In the genomic region with DNA sequence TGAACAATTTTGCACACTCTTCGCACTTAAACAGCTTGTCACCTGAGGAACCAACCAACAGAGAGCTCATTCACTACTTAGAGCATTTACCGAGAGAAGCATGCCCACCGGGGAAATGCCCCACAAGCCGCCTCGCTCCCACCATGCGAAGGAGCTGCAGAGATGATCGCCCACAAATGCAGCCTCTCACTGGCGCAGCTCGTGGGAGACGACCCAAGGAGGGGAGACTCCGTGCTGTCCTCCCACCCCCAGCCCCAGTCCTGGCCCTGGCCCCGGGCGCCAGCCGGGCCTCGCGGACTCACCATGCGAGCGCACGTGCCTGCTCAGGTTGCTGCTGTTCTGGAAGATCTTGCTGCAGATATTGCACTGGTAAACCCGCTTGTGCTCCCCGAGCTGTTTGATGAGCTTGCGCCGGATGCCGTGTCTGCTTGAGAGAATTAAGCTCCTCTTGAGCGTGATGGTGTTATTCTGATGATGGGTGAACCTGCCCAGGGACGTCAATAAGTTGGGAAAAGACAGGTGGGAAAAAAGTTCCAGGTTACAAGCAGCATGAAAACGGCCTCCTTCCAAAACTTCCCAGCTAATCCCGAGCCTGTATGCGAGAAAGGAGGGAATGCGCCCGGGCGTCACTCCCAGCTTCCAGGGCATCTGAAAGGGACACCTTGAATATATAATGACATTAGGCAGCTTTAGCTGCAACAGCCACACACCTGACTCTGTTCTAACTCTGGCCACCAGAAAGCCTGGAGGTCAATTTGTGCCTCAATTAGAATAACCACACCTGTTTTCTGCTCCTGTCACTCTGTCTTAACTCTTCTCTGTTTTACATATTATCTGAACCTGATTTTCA, we compare ENCODE assay signal across 26 cellular contexts. TPM values are rescaled to one million over a fixed set of nuclear protein-coding genes. Genes with fewer than 3 reads are reported as not detected.
DNase-seq lines count a peak whose midpoint lies in the region; ATAC-seq, FAIRE-seq and TF ChIP-seq lines count a peak whose summit lies in the region.
"Had no signal": no experiment of that assay in that cellular context is flagged by ENCODE, and none has a peak within 500 bp of the region (broad histone marks: within the 10 kb centered on the region; RNA-seq: fewer than 3 reads in every experiment).

No MANE protein-coding gene starts in this region.

- no peaks in the 10 kb centered on the region for H3K79me1 ChIP-seq in H1 (ENCODE audit: low read depth, low read length)

- H4K8ac ChIP-seq in H1 (ENCODE audit: extremely low read depth, insufficient read depth, low read length) = no peak overlapping the region

- H3K9me3 Mint-ChIP-seq in activated T-cell treated with anti-CD3 and anti-CD28 coated beads, Interleukin-2, amount 50 U/mL, for 72 hours = peaks cover 2 to 5% of the 10 kb centered on the region in 2 donors
- peaks cover 11% of the 10 kb centered on the region for H3K9me3 Mint-ChIP-seq in stimulated activated memory B cell treated with anti-CD40 and anti-IgM and Interleukin-4, amounts not matched to agents 10 μg/mL and 1 μg/mL and 100 μg/mL, for 72 hours

- no peak overlapping the region for H3K4me3 ChIP-seq in H1 (ENCODE audit: extremely low read depth in 1 of 4, insufficient read depth in 2 of 4, low read depth in 3 of 4, low read length in 4 of 4)
- H3K4me3 ChIP-seq: stomach had no signal

- no peak overlapping the region for H3K4me3 Mint-ChIP-seq in activated T-cell treated with anti-CD3 and anti-CD28 coated beads, Interleukin-2, amount 50 U/mL, for 72 hours
- H3K4me3 Mint-ChIP-seq in stimulated activated memory B cell treated with anti-CD40 and anti-IgM and Interleukin-4, amounts not matched to agents 10 μg/mL and 1 μg/mL and 100 μg/mL, for 72 hours = peak overlapping the region; percentile 39
- H3K4me3 Mint-ChIP-seq: activated CD4-positive, alpha-beta memory T cell treated with anti-CD3 and anti-CD28 coated beads for 36 hours; activated naive CD8-positive, alpha-beta T cell treated with anti-CD3 and anti-CD28 coated beads, Interleukin-2, amount 10 ng/mL, durations not matched to agents 7 days and 5 days; activated T-cell treated with anti-CD3 and anti-CD28 coated beads, Interleukin-2, amount 50 U/mL, for 24 hours; naive thymus-derived CD4-positive, alpha-beta T cell; T-cell; type B pancreatic cell had no signal

- TF ChIP-seq RAD21 in H1 (IDR thresholded peaks at IDR 0.05 in 1 of 2, conservative IDR thresholded peaks at IDR 0.05 in 1 of 2; ENCODE audit: low read depth in 2 of 2, low read length in 2 of 2) = no peak

- peaks cover 2% of the 10 kb centered on the region in 2 experiments for H4K20me1 ChIP-seq in H1 (replicated peaks in 1 of 2; ENCODE audit: control insufficient read depth in 1 of 2, insufficient read depth in 2 of 2, low read length in 2 of 2)

- H3K36me3 Mint-ChIP-seq in activated T-cell treated with anti-CD3 and anti-CD28 coated beads, Interleukin-2, amount 50 U/mL, for 72 hours (ENCODE audit: insufficient read depth in 2 of 2) = peaks cover 7 to 10% of the 10 kb centered on the region in 2 donors
- peaks cover 47% of the 10 kb centered on the region for H3K36me3 Mint-ChIP-seq in stimulated activated memory B cell treated with anti-CD40 and anti-IgM and Interleukin-4, amounts not matched to agents 10 μg/mL and 1 μg/mL and 100 μg/mL, for 72 hours

- no peaks in the 10 kb centered on the region for H3K27me3 Mint-ChIP-seq in activated T-cell treated with anti-CD3 and anti-CD28 coated beads, Interleukin-2, amount 50 U/mL, for 72 hours (ENCODE audit: low read depth)
- H3K27me3 Mint-ChIP-seq in stimulated activated memory B cell treated with anti-CD40 and anti-IgM and Interleukin-4, amounts not matched to agents 10 μg/mL and 1 μg/mL and 100 μg/mL, for 72 hours = no peaks in the 10 kb centered on the region
- H3K27me3 Mint-ChIP-seq: activated CD4-positive, alpha-beta memory T cell treated with anti-CD3 and anti-CD28 coated beads for 36 hours; activated naive CD8-positive, alpha-beta T cell treated with anti-CD3 and anti-CD28 coated beads, Interleukin-2, amount 10 ng/mL, durations not matched to agents 7 days and 5 days; activated T-cell treated with anti-CD3 and anti-CD28 coated beads, Interleukin-2, amount 50 U/mL, for 24 hours; naive thymus-derived CD4-positive, alpha-beta T cell; T-cell; type B pancreatic cell had no signal

- peak overlapping the region; percentile 26 for H4K91ac ChIP-seq in H1 (replicated peaks; ENCODE audit: insufficient read length, low read length)

- H3K4me1 Mint-ChIP-seq in activated T-cell treated with anti-CD3 and anti-CD28 coated beads, Interleukin-2, amount 50 U/mL, for 72 hours (ENCODE audit: low read depth) = no peaks in the 10 kb centered on the region
- H3K4me1 Mint-ChIP-seq in stimulated activated memory B cell treated with anti-CD40 and anti-IgM and Interleukin-4, amounts not matched to agents 10 μg/mL and 1 μg/mL and 100 μg/mL, for 72 hours = peaks cover 29% of the 10 kb centered on the region
- H3K4me1 Mint-ChIP-seq: activated naive CD8-positive, alpha-beta T cell treated with anti-CD3 and anti-CD28 coated beads, Interleukin-2, amount 10 ng/mL, durations not matched to agents 7 days and 5 days; naive thymus-derived CD4-positive, alpha-beta T cell; T-cell had no signal

- TF ChIP-seq EP300 in H1 (IDR thresholded peaks at IDR 0.05; ENCODE audit: borderline replicate concordance in 1 of 2, low read depth in 2 of 2, low read length in 2 of 2) = no peak

- POLR2A ChIA-PET in H1 (lab: Charles Lee; ENCODE audit: partially characterized antibody) = interaction anchor here (1.1 to 1.7 kb wide), 2 partner anchors 11 to 59 kb away, joined by 5 read pairs; no protein-coding TSS in a partner anchor

- H3K23ac ChIP-seq in H1 (ENCODE audit: insufficient read length) = no peak overlapping the region

- peak overlapping the region; percentile 72; the same call in 1 of the 2 replicates for H2BK5ac ChIP-seq in H1 (ENCODE audit: low read depth, low read length)

- H2BK15ac ChIP-seq in H1 (ENCODE audit: low read length) = no peak overlapping the region

- DNase-seq in activated T-cell treated with anti-CD3 and anti-CD28 coated beads, Interleukin-2, amount 50 U/mL, for 72 hours = no peak
- no peak for DNase-seq in activated T-cell treated with anti-CD3 and anti-CD28 coated beads, Interleukin-2, amount 50 U/mL, for 48 hours
- DNase-seq in NAMALWA (ENCODE audit: low spot score) (peak; percentile 33), H1 (ENCODE audit: low read depth in 1 of 2, low spot score in 2 of 2) (no peak), SIG-M5 treated with dmso at 0.1 percent for 504 hours (lab: John Stamatoyannopoulos, UW; ENCODE audit: unreplicated experiment) (no peak), ecto neural progenitor cell (ENCODE audit: low spot score) (no peak)
- no peak for DNase-seq in stimulated activated CD4-positive, alpha-beta T cell treated with anti-CD3 and anti-CD28 coated beads, Interleukin-1b, Interleukin-23, amount 100 ng/mL, for 48 hours
- DNase-seq: activated CD4-positive, alpha-beta memory T cell treated with anti-CD3 and anti-CD28 coated beads for 36 hours; activated naive CD8-positive, alpha-beta T cell treated with anti-CD3 and anti-CD28 coated beads, Interleukin-2, amount 10 ng/mL, durations not matched to agents 7 days and 5 days; activated T-cell treated with anti-CD3 and anti-CD28 coated beads, Interleukin-2, amount 50 U/mL, for 24 hours; BE2C; foreskin fibroblast; GDM1; hippocampal formation; KG1; kidney; mesenchymal stem cell; naive thymus-derived CD4-positive, alpha-beta T cell; NCI-H1092; NCI-H2081; NCI-H446 treated with DMSO at 0.1 percent for 48 hours; stomach; T-cell had no signal

- H4K5ac ChIP-seq in H1 (ENCODE audit: insufficient read length, low read depth, low read length) = peak overlapping the region; percentile 44

- no peak for TF ChIP-seq CTCF in H1 (IDR thresholded peaks at IDR 0.05; ENCODE audit: control extremely low read depth in 1 of 3, insufficient read depth in 1 of 3, low read depth in 1 of 3, low read length in 3 of 3)

- no peaks in the 10 kb centered on the region for H3K79me2 ChIP-seq in H1 (ENCODE audit: control insufficient read depth in 1 of 2, insufficient read depth in 2 of 2, low read length in 2 of 2)

- peak overlapping the region; percentile 68; the same call in 1 of the 2 replicates for H2BK12ac ChIP-seq in H1 (ENCODE audit: low read depth, low read length)

- TF ChIP-seq POLR2A in H1 (IDR thresholded peaks at IDR 0.05; ENCODE audit: control extremely low read depth in 1 of 2, low read depth in 2 of 2, low read length in 2 of 2) = no peak

- H3K56ac ChIP-seq in H1 (replicated peaks; ENCODE audit: insufficient read length, low read depth, low read length) = no peak overlapping the region

- peaks cover 0 to 2% of the 10 kb centered on the region in 2 experiments; a peak in 1 of 4 replicates for H3K9me3 ChIP-seq in H1 (ENCODE audit: insufficient read depth in 2 of 2, low read depth in 1 of 2, low read length in 1 of 2)
- H3K9me3 ChIP-seq: BE2C had no signal

- H2AK5ac ChIP-seq in H1 (ENCODE audit: low read depth, low read length) = no peak overlapping the region

- no peak overlapping the region for H3K27ac ChIP-seq in H1 (ENCODE audit: low read depth, low read length)
- H3K27ac ChIP-seq: epithelial cell of prostate, stomach had no signal

- no peak overlapping the region for H3K4ac ChIP-seq in H1 (replicated peaks; ENCODE audit: insufficient read length, low read depth, low read length)

- H2AFZ ChIP-seq in H1 (ENCODE audit: low read length) = no peak overlapping the region

- no peak for ATAC-seq in activated T-cell treated with anti-CD3 and anti-CD28 coated beads, Interleukin-2, amount 50 U/mL, for 72 hours (replicated peaks in 1 of 2)
- no peak for ATAC-seq in stimulated activated memory B cell treated with anti-CD40 and anti-IgM and Interleukin-4, amounts not matched to agents 10 μg/mL and 1 μg/mL and 100 μg/mL, for 72 hours
- ATAC-seq: naive thymus-derived CD4-positive, alpha-beta T cell; T-cell had no signal

- no peak for FAIRE-seq in H1 (lab: Jason Lieb, UNC)
- FAIRE-seq: kidney had no signal

- 0 out of 4 replicates have a peak overlapping the region, but pooled peaks of 1 of the 2 experiments have one; percentile 23 for H3K4me2 ChIP-seq in H1 (ENCODE audit: insufficient read depth in 1 of 2, low read depth in 2 of 2, low read length in 2 of 2)

- H2BK20ac ChIP-seq in H1 (ENCODE audit: low read length) = peak overlapping the region; percentile 61; the same call in 1 of the 2 replicates

- CTCF ChIA-PET in H1 (lab: Charles Lee; ENCODE audit: partially characterized antibody) = interaction anchor here (0.6 to 1.4 kb wide), 6 partner anchors 11 to 291 kb away, joined by 3 to 11 read pairs (median 4); no protein-coding TSS in a partner anchor

- peak overlapping the region; percentile 5 for H3K27ac Mint-ChIP-seq in activated T-cell treated with anti-CD3 and anti-CD28 coated beads, Interleukin-2, amount 50 U/mL, for 72 hours
- peak overlapping the region; percentile 69 for H3K27ac Mint-ChIP-seq in stimulated activated memory B cell treated with anti-CD40 and anti-IgM and Interleukin-4, amounts not matched to agents 10 μg/mL and 1 μg/mL and 100 μg/mL, for 72 hours
- H3K27ac Mint-ChIP-seq: activated CD4-positive, alpha-beta memory T cell treated with anti-CD3 and anti-CD28 coated beads for 36 hours; activated naive CD8-positive, alpha-beta T cell treated with anti-CD3 and anti-CD28 coated beads, Interleukin-2, amount 10 ng/mL, durations not matched to agents 7 days and 5 days; activated T-cell treated with anti-CD3 and anti-CD28 coated beads, Interleukin-2, amount 50 U/mL, for 24 hours; T-cell; type B pancreatic cell had no signal

- H3K23me2 ChIP-seq in H1 (ENCODE audit: low read depth, low read length) = no peaks in the 10 kb centered on the region

- peaks cover 0 to 6% (median 1%) of the 10 kb centered on the region in 4 experiments; a peak in 2 of 8 replicates for H3K36me3 ChIP-seq in H1 (ENCODE audit: control insufficient read depth in 2 of 4, insufficient read depth in 4 of 4, low read length in 3 of 4)

- H2BK120ac ChIP-seq in H1 (replicated peaks; ENCODE audit: low read depth, low read length) = peak overlapping the region; percentile 76

- H3K4me1 ChIP-seq in H1 (replicated peaks in 1 of 4; ENCODE audit: control insufficient read depth in 3 of 4, insufficient read depth in 4 of 4, low read length in 3 of 4) = peaks cover 2 to 12% (median 7%) of the 10 kb centered on the region in 4 experiments; a peak in 6 of 7 replicates
- H3K4me1 ChIP-seq: BE2C, stomach had no signal

- H3K27me3 ChIP-seq in H1 (replicated peaks in 1 of 4; ENCODE audit: control insufficient read depth in 3 of 4, extremely low read depth in 1 of 4, insufficient read depth in 3 of 4, low read length in 3 of 4) = no peaks in the 10 kb centered on the region
- H3K27me3 ChIP-seq: BE2C, stomach had no signal

- 89% methylated on average over 32 of the region's 32 CpGs; no CpG with 5 or more reads in 1 of the 2 experiments for WGBS in H1 (ENCODE audit: extremely low coverage in 1 of 2, insufficient coverage in 1 of 2, insufficient read length in 1 of 2, insufficient replicate concordance in 2 of 2, low coverage in 1 of 2, low lambda C conversion rate in 2 of 2, missing lambda C conversion rate in 1 of 2), 2 experiments

- no peak overlapping the region for H3K9ac ChIP-seq in H1 (replicated peaks in 1 of 4; ENCODE audit: extremely low read depth in 1 of 4, low read depth in 3 of 4, low read length in 3 of 4)

- H3K18ac ChIP-seq in H1 (ENCODE audit: extremely low read depth, low read length) = peak overlapping the region; percentile 68

- no peak overlapping the region for H3K14ac ChIP-seq in H1 (ENCODE audit: insufficient read length)

RNA-seq across cellular contexts. Expression of gene PRDM15, which starts 42.8 kb away (rescaled TPM):
- 10 to 100 TPM; 12.1 to 14.6 TPM for total RNA-seq in activated T-cell treated with anti-CD3 and anti-CD28 coated beads, Interleukin-2, amount 50 U/mL, for 72 hours
- total RNA-seq in H1 (2021; fragmentation: NEBNext Ultra II Directional; extraction: Animal tissue kit (Norgen Biotek cat#: 25700)) = 10.5 TPM in 2 replicates
- polyA plus RNA-seq in H1 (2011; rRNA removed) = 9.7 and 11.5 TPM in 2 replicates
- 8.9 TPM for polyA plus RNA-seq in H1 (2011; cell fraction: cytosol; rRNA removed)
- polyA plus RNA-seq in H1 (2011; cell fraction: nucleus; rRNA removed) = 32.0 TPM
- 7.7 to 9.1 TPM (median 8.6 TPM) in 4 replicates for polyA plus RNA-seq in H1 (2012, experiment 1 of 2)
- 0.76 TPM for polyA plus RNA-seq in H1 (2012, experiment 2 of 2)
- polyA plus RNA-seq in H1 (2013, experiment 1 of 2) = 4.3 TPM
- polyA plus RNA-seq in H1 (2013, experiment 2 of 2) = 4.1 TPM
- polyA minus RNA-seq in H1 (2011; rRNA and poly(A)+ RNA removed) = 34.3 and 35.1 TPM in 2 replicates
- polyA minus RNA-seq in H1 (2011; cell fraction: cytosol; rRNA and poly(A)+ RNA removed) = 8.6 TPM
- 22.0 TPM for polyA minus RNA-seq in H1 (2011; cell fraction: nucleus; rRNA and poly(A)+ RNA removed)
